ENCODE assay signal across 12 cellular contexts in genomic region chr11:665707-666281, GRCh38. TPM values are rescaled to one million over a fixed set of nuclear protein-coding genes. Genes with fewer than 3 reads are reported as not detected.
DNase-seq lines count a peak whose midpoint lies in the region; TF ChIP-seq lines count a peak whose summit lies in the region.
"Had no signal": no experiment of that assay in that cellular context is flagged by ENCODE, and none has a peak within 500 bp of the region (broad histone marks: within the 10 kb centered on the region; RNA-seq: fewer than 3 reads in every experiment).

No MANE protein-coding gene starts in this region.

- no peaks in the 10 kb centered on the region for H3K27me3 Mint-ChIP-seq in activated T-helper 1 cell treated with anti-CD3 and anti-CD28 coated beads, Interleukin-12 subunit alpha, Interleukin-12 subunit beta, Interleukin-2, Interleukin-4 antibody, amounts not matched to agents 30 ng/mL and 10 ng/mL and 1 ng/mL, durations not matched to agents 14 hours and 24 hours and 36 hours (ENCODE audit: insufficient read depth)
- H3K27me3 Mint-ChIP-seq: naive thymus-derived CD8-positive, alpha-beta T cell had no signal

- peaks cover 8% of the 10 kb centered on the region for H3K36me3 Mint-ChIP-seq in activated T-helper 1 cell treated with anti-CD3 and anti-CD28 coated beads, Interleukin-12 subunit alpha, Interleukin-12 subunit beta, Interleukin-2, Interleukin-4 antibody, amounts not matched to agents 30 ng/mL and 10 ng/mL and 1 ng/mL, durations not matched to agents 14 hours and 24 hours and 36 hours (ENCODE audit: low read depth)

- no peaks in the 10 kb centered on the region for H3K4me1 Mint-ChIP-seq in activated T-helper 1 cell treated with anti-CD3 and anti-CD28 coated beads, Interleukin-12 subunit alpha, Interleukin-12 subunit beta, Interleukin-2, Interleukin-4 antibody, amounts not matched to agents 30 ng/mL and 10 ng/mL and 1 ng/mL, durations not matched to agents 14 hours and 24 hours and 36 hours (ENCODE audit: low read depth)

- H3K36me3 ChIP-seq in rectal smooth muscle tissue (ENCODE audit: control insufficient read depth, insufficient read depth, low read length) (peaks cover 2% of the 10 kb centered on the region), thyroid gland (peaks cover 5 to 6% of the 10 kb centered on the region in 2 donors)

- H3K4me3 ChIP-seq in foreskin fibroblast (ENCODE audit: low read depth in 1 of 2, low read length in 2 of 2) (peak overlapping the region in 1 of 2 donors; percentile 28), rectal smooth muscle tissue (ENCODE audit: low read length) (no peak overlapping the region), thyroid gland (replicated peaks in 1 of 3) (no peak overlapping the region)
- H3K4me3 ChIP-seq: BLaER1 had no signal

- H3K27ac Mint-ChIP-seq in activated T-helper 1 cell treated with anti-CD3 and anti-CD28 coated beads, Interleukin-12 subunit alpha, Interleukin-12 subunit beta, Interleukin-2, Interleukin-4 antibody, amounts not matched to agents 30 ng/mL and 10 ng/mL and 1 ng/mL, durations not matched to agents 14 hours and 24 hours and 36 hours = peak overlapping the region; percentile 9

- H3K27ac ChIP-seq in rectal smooth muscle tissue (ENCODE audit: low read depth, low read length) (peak overlapping the region; percentile 68), thyroid gland (peak overlapping the region in 1 of 3 donors; percentile 26)
- H3K27ac ChIP-seq: BLaER1 had no signal

- H3K9me3 ChIP-seq in thyroid gland = no peaks in the 10 kb centered on the region
- H3K9me3 ChIP-seq: BLaER1 had no signal

- no peak for TF ChIP-seq POLR2A in thyroid gland (IDR thresholded peaks at IDR 0.05)

- H3K9me3 Mint-ChIP-seq in activated T-helper 1 cell treated with anti-CD3 and anti-CD28 coated beads, Interleukin-12 subunit alpha, Interleukin-12 subunit beta, Interleukin-2, Interleukin-4 antibody, amounts not matched to agents 30 ng/mL and 10 ng/mL and 1 ng/mL, durations not matched to agents 14 hours and 24 hours and 36 hours = no peaks in the 10 kb centered on the region
- H3K9me3 Mint-ChIP-seq: naive thymus-derived CD8-positive, alpha-beta T cell had no signal

- intact Hi-C loops in activated T-helper 1 cell treated with anti-CD3 and anti-CD28 coated beads, Interleukin-12 subunit alpha, Interleukin-12 subunit beta, Interleukin-2, Interleukin-4 antibody, amounts not matched to agents 30 ng/mL and 10 ng/mL and 1 ng/mL, durations not matched to agents 14 hours and 24 hours and 36 hours (cut with micrococcal nuclease) = no loop called here
- intact Hi-C loops in thyroid gland (cut with DNase I) = loop anchor here (10.0 kb wide), 1 partner anchor 59 kb away; no protein-coding TSS in a partner anchor

- no peak overlapping the region for H3K4me3 Mint-ChIP-seq in activated T-helper 1 cell treated with anti-CD3 and anti-CD28 coated beads, Interleukin-12 subunit alpha, Interleukin-12 subunit beta, Interleukin-2, Interleukin-4 antibody, amounts not matched to agents 30 ng/mL and 10 ng/mL and 1 ng/mL, durations not matched to agents 14 hours and 24 hours and 36 hours
- H3K4me3 Mint-ChIP-seq: naive thymus-derived CD8-positive, alpha-beta T cell had no signal

- no peak overlapping the region for H3K9ac ChIP-seq in rectal smooth muscle tissue (ENCODE audit: low read length)
- H3K9ac ChIP-seq: BLaER1 had no signal

- H3K4me1 ChIP-seq in rectal smooth muscle tissue (ENCODE audit: control insufficient read depth, insufficient read depth, low read length) = peaks cover 11% of the 10 kb centered on the region
- H3K4me1 ChIP-seq in thyroid gland = peaks cover 3 to 7% of the 10 kb centered on the region in 2 donors

- TF ChIP-seq CTCF in foreskin fibroblast (IDR thresholded peaks at IDR 0.05; ENCODE audit: low read depth, low read length) = no peak
- no peak for TF ChIP-seq CTCF in thyroid gland (IDR thresholded peaks at IDR 0.05)

- H3K27me3 ChIP-seq in rectal smooth muscle tissue (ENCODE audit: control insufficient read depth, insufficient read depth, low read length) (no peaks in the 10 kb centered on the region), thyroid gland (no peaks in the 10 kb centered on the region)
- H3K27me3 ChIP-seq: BLaER1 had no signal

- 84 to 95% methylated on average over 11 of the region's 11 CpGs for WGBS in thyroid gland, 2 donors

- DNase-seq in AG20443 (ENCODE audit: low spot score) (peak; percentile 86), foreskin fibroblast (peak; percentile 73 to 91), NCI-H1105 (lab: John Stamatoyannopoulos, UW) (no peak), thyroid gland (no peak), NCI-H1694 treated with DMSO at 0.1 percent for 48 hours (lab: John Stamatoyannopoulos, UW) (no peak)
- no peak for DNase-seq in activated T-helper 1 cell treated with anti-CD3 and anti-CD28 coated beads, Interleukin-12 subunit alpha, Interleukin-12 subunit beta, Interleukin-2, Interleukin-4 antibody, amounts not matched to agents 30 ng/mL and 10 ng/mL and 1 ng/mL, durations not matched to agents 14 hours and 24 hours and 36 hours (ENCODE audit: low spot score)
- no peak for DNase-seq in effector CD8-positive, alpha-beta T cell (lab: John Stamatoyannopoulos, UW)
- DNase-seq: naive thymus-derived CD8-positive, alpha-beta T cell had no signal

RNA-seq across cellular contexts. Expression of gene DRD4, which starts 28.7 kb away (rescaled TPM):
- 0.34 and 0.47 TPM in 2 replicates for total RNA-seq in activated T-helper 1 cell treated with anti-CD3 and anti-CD28 coated beads, Interleukin-12 subunit alpha, Interleukin-12 subunit beta, Interleukin-2, Interleukin-4 antibody, amounts not matched to agents 30 ng/mL and 10 ng/mL and 1 ng/mL, durations not matched to agents 14 hours and 24 hours and 36 hours
- under 1 TPM in 2 of 4 donors, not detected in 2; 0.88 to 0.89 TPM for total RNA-seq in thyroid gland

RNA-seq across cellular contexts. Expression of gene DEAF1, which starts 29.2 kb away (rescaled TPM):
- 72.2 and 72.7 TPM in 2 replicates for total RNA-seq in activated T-helper 1 cell treated with anti-CD3 and anti-CD28 coated beads, Interleukin-12 subunit alpha, Interleukin-12 subunit beta, Interleukin-2, Interleukin-4 antibody, amounts not matched to agents 30 ng/mL and 10 ng/mL and 1 ng/mL, durations not matched to agents 14 hours and 24 hours and 36 hours
- 100 to 1,000 TPM in 1 of 4 donors, 10 to 100 TPM in 3; 61.8 to 103 (median 87.6) TPM for total RNA-seq in thyroid gland

RNA-seq across cellular contexts. Expression of gene TMEM80, which starts 29.8 kb away (rescaled TPM):
- total RNA-seq in activated T-helper 1 cell treated with anti-CD3 and anti-CD28 coated beads, Interleukin-12 subunit alpha, Interleukin-12 subunit beta, Interleukin-2, Interleukin-4 antibody, amounts not matched to agents 30 ng/mL and 10 ng/mL and 1 ng/mL, durations not matched to agents 14 hours and 24 hours and 36 hours = 14.2 and 14.7 TPM in 2 replicates
- total RNA-seq in thyroid gland = 100 to 1,000 TPM in 1 of 4 donors, 10 to 100 TPM in 3; 57.3 to 103 (median 67.7) TPM

RNA-seq across cellular contexts. Expression of gene SCT, which starts 38.8 kb away (rescaled TPM):
- total RNA-seq in activated T-helper 1 cell treated with anti-CD3 and anti-CD28 coated beads, Interleukin-12 subunit alpha, Interleukin-12 subunit beta, Interleukin-2, Interleukin-4 antibody, amounts not matched to agents 30 ng/mL and 10 ng/mL and 1 ng/mL, durations not matched to agents 14 hours and 24 hours and 36 hours = not detected in 2 replicates
- not detected for total RNA-seq in thyroid gland
- total RNA-seq: activated CD8-positive, alpha-beta memory T cell treated with anti-CD3 and anti-CD28 coated beads for 36 hours; naive thymus-derived CD8-positive, alpha-beta T cell; NCI-H460 had no signal

RNA-seq across cellular contexts. Expression of gene EPS8L2, which starts 40.2 kb away (rescaled TPM):
- 16.8 and 20.2 TPM in 2 replicates for total RNA-seq in activated T-helper 1 cell treated with anti-CD3 and anti-CD28 coated beads, Interleukin-12 subunit alpha, Interleukin-12 subunit beta, Interleukin-2, Interleukin-4 antibody, amounts not matched to agents 30 ng/mL and 10 ng/mL and 1 ng/mL, durations not matched to agents 14 hours and 24 hours and 36 hours
- total RNA-seq in thyroid gland = 100 to 1,000 TPM; 185 to 259 (median 195) TPM

Comparison
In these comparisons a context has a peak if more than half of its experiments do, and no peak if none do; other contexts are left out.
1. DNase-seq: peak in AG20443 (single experiment) and foreskin fibroblast (2 of 2); none in activated T-helper 1 cell treated with anti-CD3 and anti-CD28 coated beads, Interleukin-12 subunit alpha, Interleukin-12 subunit beta, Interleukin-2, Interleukin-4 antibody, amounts not matched to agents 30 ng/mL and 10 ng/mL and 1 ng/mL, durations not matched to agents 14 hours and 24 hours and 36 hours (single experiment), NCI-H1105 (single experiment), effector CD8-positive, alpha-beta T cell (single experiment), thyroid gland (0 of 2) and NCI-H1694 treated with DMSO at 0.1 percent for 48 hours (single experiment).